27 cellular contexts compared by ENCODE assay signal in the genomic region with DNA sequence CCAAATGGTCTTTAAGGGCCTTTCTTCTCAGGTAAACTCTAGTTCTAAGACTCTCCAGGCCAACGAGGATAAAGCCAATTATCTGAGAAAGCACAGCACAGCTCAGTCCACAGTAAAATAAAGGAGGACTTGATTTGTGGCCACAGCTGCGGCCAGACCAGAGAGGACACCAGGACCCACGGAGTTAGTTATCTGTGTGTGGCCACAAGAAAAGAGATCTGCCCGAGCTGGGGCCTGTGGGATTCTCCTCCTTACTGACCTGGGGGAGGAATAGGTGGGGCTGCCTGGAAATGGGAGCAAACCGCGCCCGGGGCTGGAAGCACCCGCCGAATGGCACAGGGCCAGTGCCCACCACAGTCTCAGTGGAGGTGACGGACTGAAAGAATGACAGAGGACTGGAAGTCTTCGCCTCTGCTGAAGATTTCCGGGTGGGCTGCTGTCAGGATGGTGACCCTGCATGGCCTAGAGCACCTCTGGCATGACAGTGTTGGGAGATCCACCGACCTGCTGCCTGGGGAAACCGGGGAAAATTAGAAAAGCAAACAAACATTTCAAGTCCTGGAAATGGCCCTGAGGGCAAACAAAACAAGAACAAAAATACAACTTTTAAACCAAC. TPM values are rescaled to one million over a fixed set of nuclear protein-coding genes. Genes with fewer than 3 reads are reported as not detected.
"Had no signal": no experiment of that assay in that cellular context is flagged by ENCODE, and none has a peak within 500 bp of the region (broad histone marks: within the 10 kb centered on the region; RNA-seq: fewer than 3 reads in every experiment).

No MANE protein-coding gene starts in this region.

- H3K9me3 Mint-ChIP-seq: activated naive CD4-positive, alpha-beta T cell treated with anti-CD3 and anti-CD28 coated beads, Interleukin-2, amount 50 U/mL, for 24 hours; brain; dendritic cell treated with granulocyte-macrophage colony-stimulating factor and Interleukin-4, amounts not matched to agents 40 ng/mL and 50 ng/mL, for 4 days; mesothelial cell of epicardium; natural killer cell; stimulated activated naive CD8-positive, alpha-beta T cell treated with anti-CD3 and anti-CD28 coated beads, Interleukin-15, Interleukin-2, amounts not matched to agents 100 ng/mL and 50 ng/mL, for 24 hours had no signal

- H3K4me1 ChIP-seq: lower lobe of right lung, psoas muscle, tibial artery had no signal

- H3K4me3 Mint-ChIP-seq: activated naive CD4-positive, alpha-beta T cell treated with anti-CD3 and anti-CD28 coated beads, Interleukin-2, amount 50 U/mL, for 24 hours; brain; dendritic cell treated with granulocyte-macrophage colony-stimulating factor and Interleukin-4, amounts not matched to agents 40 ng/mL and 50 ng/mL, for 4 days; mesothelial cell of epicardium; natural killer cell; stimulated activated naive CD8-positive, alpha-beta T cell treated with anti-CD3 and anti-CD28 coated beads, Interleukin-15, Interleukin-2, amounts not matched to agents 100 ng/mL and 50 ng/mL, for 24 hours had no signal

- H3K27ac Mint-ChIP-seq: activated naive CD4-positive, alpha-beta T cell treated with anti-CD3 and anti-CD28 coated beads, Interleukin-2, amount 50 U/mL, for 24 hours; brain; dendritic cell treated with granulocyte-macrophage colony-stimulating factor and Interleukin-4, amounts not matched to agents 40 ng/mL and 50 ng/mL, for 4 days; mesothelial cell of epicardium; natural killer cell; stimulated activated naive CD8-positive, alpha-beta T cell treated with anti-CD3 and anti-CD28 coated beads, Interleukin-15, Interleukin-2, amounts not matched to agents 100 ng/mL and 50 ng/mL, for 24 hours had no signal

- H3K36me3 ChIP-seq: lower lobe of right lung, ovary had no signal

- H3K36me3 Mint-ChIP-seq: activated naive CD4-positive, alpha-beta T cell treated with anti-CD3 and anti-CD28 coated beads, Interleukin-2, amount 50 U/mL, for 24 hours; mesothelial cell of epicardium; natural killer cell had no signal

- DNase-seq: activated CD4-positive, alpha-beta T cell treated with anti-CD3 and anti-CD28 coated beads for 1 hour; activated CD4-positive, alpha-beta T cell treated with anti-CD3 and anti-CD28 coated beads, Interleukin-2, amount 50 U/mL, for 1 hour; activated effector memory CD4-positive, alpha-beta T cell treated with Interleukin-2 at 50 U/mL for 16 hours; activated T-cell treated with anti-CD3 and anti-CD28 coated beads, Interleukin-2, amount 50 U/mL, for 48 hours; anterior cingulate cortex; effector CD8-positive, alpha-beta T cell; erythroblast; hippocampal formation; kidney glomerular epithelial cell; lower lobe of right lung; natural killer cell; ovary; psoas muscle; right cardiac atrium; stimulated activated CD4-positive, alpha-beta T cell treated with anti-CD3 and anti-CD28 coated beads, Interleukin-12 subunit alpha, Interleukin-12 subunit beta, amount 100 ng/mL, for 4 hours; stimulated activated CD4-positive, alpha-beta T cell treated with anti-CD3 and anti-CD28 coated beads, Interleukin-4, amount 100 ng/mL, for 4 hours; T-helper 1 cell; T-helper 9 cell; tibial artery had no signal

- H3K4me3 ChIP-seq: lower lobe of right lung, ovary, psoas muscle, tibial artery had no signal

- ATAC-seq: lower lobe of right lung, natural killer cell, psoas muscle, right cardiac atrium had no signal

- H3K4me1 Mint-ChIP-seq: activated naive CD4-positive, alpha-beta T cell treated with anti-CD3 and anti-CD28 coated beads, Interleukin-2, amount 50 U/mL, for 24 hours; brain; mesothelial cell of epicardium; natural killer cell had no signal

- H3K27me3 ChIP-seq: ovary, tibial artery had no signal

- H3K9me3 ChIP-seq: lower lobe of right lung, ovary, psoas muscle, tibial artery had no signal

- H3K27ac ChIP-seq: lower lobe of right lung, ovary, psoas muscle, tibial artery had no signal

- H3K27me3 Mint-ChIP-seq: activated naive CD4-positive, alpha-beta T cell treated with anti-CD3 and anti-CD28 coated beads, Interleukin-2, amount 50 U/mL, for 24 hours; dendritic cell treated with granulocyte-macrophage colony-stimulating factor and Interleukin-4, amounts not matched to agents 40 ng/mL and 50 ng/mL, for 4 days; stimulated activated naive CD8-positive, alpha-beta T cell treated with anti-CD3 and anti-CD28 coated beads, Interleukin-15, Interleukin-2, amounts not matched to agents 100 ng/mL and 50 ng/mL, for 24 hours had no signal

RNA-seq across cellular contexts. Expression of a gene that starts 13.3 kb away (rescaled TPM):
- total RNA-seq: cardiac septum, frontal cortex, lower lobe of right lung, natural killer cell, right cardiac atrium, skeletal muscle tissue had no signal
